ENCODE assay signal across 17 cellular contexts in genomic region chr1:154264454-154264853, GRCh38. TPM values are rescaled to one million over a fixed set of nuclear protein-coding genes. Genes with fewer than 3 reads are reported as not detected.
DNase-seq lines count a peak whose midpoint lies in the region; ATAC-seq and TF ChIP-seq lines count a peak whose summit lies in the region.
"Had no signal": no experiment of that assay in that cellular context is flagged by ENCODE, and none has a peak within 500 bp of the region (broad histone marks: within the 10 kb centered on the region; RNA-seq: fewer than 3 reads in every experiment).

No MANE protein-coding gene starts in this region.

- no peak overlapping the region for H3K4me2 ChIP-seq in osteoblast (ENCODE audit: insufficient read depth, low read length)

- H3K4me3 Mint-ChIP-seq in activated T-cell treated with anti-CD3 and anti-CD28 coated beads, Interleukin-2, amount 50 U/mL, for 72 hours = peak overlapping the region in 1 of 2 donors; percentile 58
- H3K4me3 Mint-ChIP-seq in activated T-cell treated with anti-CD3 and anti-CD28 coated beads, Interleukin-2, amount 50 U/mL, for 4 hours = no peak overlapping the region
- H3K4me3 Mint-ChIP-seq in central memory CD8-positive, alpha-beta T cell = no peak overlapping the region

- H3K4me1 Mint-ChIP-seq in activated T-cell treated with anti-CD3 and anti-CD28 coated beads, Interleukin-2, amount 50 U/mL, for 72 hours (ENCODE audit: low read depth) = peaks cover 47% of the 10 kb centered on the region
- peaks cover 44% of the 10 kb centered on the region for H3K4me1 Mint-ChIP-seq in activated T-cell treated with anti-CD3 and anti-CD28 coated beads, Interleukin-2, amount 50 U/mL, for 4 hours (ENCODE audit: low read depth)
- H3K4me1 Mint-ChIP-seq in central memory CD8-positive, alpha-beta T cell = no peaks in the 10 kb centered on the region

- no peaks in the 10 kb centered on the region for H3K9me3 Mint-ChIP-seq in activated T-cell treated with anti-CD3 and anti-CD28 coated beads, Interleukin-2, amount 50 U/mL, for 72 hours
- H3K9me3 Mint-ChIP-seq in activated T-cell treated with anti-CD3 and anti-CD28 coated beads, Interleukin-2, amount 50 U/mL, for 4 hours = no peaks in the 10 kb centered on the region
- H3K9me3 Mint-ChIP-seq in central memory CD8-positive, alpha-beta T cell = no peaks in the 10 kb centered on the region

- TF ChIP-seq CTCF in osteoblast (IDR thresholded peaks at IDR 0.05; ENCODE audit: extremely low read depth, low read depth, low read length) = no peak

- ATAC-seq in activated T-cell treated with anti-CD3 and anti-CD28 coated beads, Interleukin-2, amount 50 U/mL, for 72 hours (replicated peaks in 1 of 2) = peak in 1 of 2 donors; percentile 33
- ATAC-seq in activated T-cell treated with anti-CD3 and anti-CD28 coated beads, Interleukin-2, amount 50 U/mL, for 4 hours = no peak
- ATAC-seq in central memory CD8-positive, alpha-beta T cell (replicated peaks; ENCODE audit: extremely low read depth, poor library complexity, severe bottlenecking) = no peak
- ATAC-seq in GM18517 (IDR thresholded peaks at IDR 0.05; ENCODE audit: unreplicated experiment) (no peak), GM21390 (IDR thresholded peaks at IDR 0.05; ENCODE audit: unreplicated experiment) (no peak)
- ATAC-seq: sciatic nerve had no signal

- no peak for DNase-seq in activated T-cell treated with anti-CD3 and anti-CD28 coated beads, Interleukin-2, amount 50 U/mL, for 72 hours
- DNase-seq in activated T-cell treated with anti-CD3 and anti-CD28 coated beads, Interleukin-2, amount 50 U/mL, for 4 hours = no peak
- DNase-seq in RKO (ENCODE audit: low spot score) (peak; percentile 25), osteoblast (ENCODE audit: insufficient read length, low spot score, missing footprints) (no peak), CD1c-positive myeloid dendritic cell (ENCODE audit: extremely low spot score) (no peak)
- DNase-seq in central memory CD8-positive, alpha-beta T cell (ENCODE audit: low spot score in 2 of 2) = no peak
- DNase-seq: central memory CD4-positive, alpha-beta T cell; COR-L47; kidney glomerular epithelial cell; NCI-H2227 treated with DMSO at 0.1 percent for 48 hours; ovary; substantia nigra had no signal

- no peak overlapping the region for H3K4me3 ChIP-seq in osteoblast (ENCODE audit: insufficient read depth, low read length)
- H3K4me3 ChIP-seq: ovary had no signal

- no peaks in the 10 kb centered on the region for H3K4me1 ChIP-seq in osteoblast (ENCODE audit: insufficient read depth, low read length)

- H3K79me2 ChIP-seq in osteoblast (ENCODE audit: insufficient read depth, low read length) = peaks cover 44% of the 10 kb centered on the region

- H3K9me3 ChIP-seq in osteoblast (ENCODE audit: low read depth, low read length) = no peaks in the 10 kb centered on the region
- H3K9me3 ChIP-seq: ovary had no signal

- no peak overlapping the region for H2AFZ ChIP-seq in osteoblast (ENCODE audit: low read length)

- H3K27ac Mint-ChIP-seq in activated T-cell treated with anti-CD3 and anti-CD28 coated beads, Interleukin-2, amount 50 U/mL, for 72 hours = peak overlapping the region; percentile 96
- H3K27ac Mint-ChIP-seq in central memory CD8-positive, alpha-beta T cell (ENCODE audit: low read depth) = peak overlapping the region; percentile 21

- no peaks in the 10 kb centered on the region for H3K27me3 Mint-ChIP-seq in activated T-cell treated with anti-CD3 and anti-CD28 coated beads, Interleukin-2, amount 50 U/mL, for 72 hours (ENCODE audit: low read depth)
- no peaks in the 10 kb centered on the region for H3K27me3 Mint-ChIP-seq in activated T-cell treated with anti-CD3 and anti-CD28 coated beads, Interleukin-2, amount 50 U/mL, for 4 hours (ENCODE audit: low read depth)
- no peaks in the 10 kb centered on the region for H3K27me3 Mint-ChIP-seq in central memory CD8-positive, alpha-beta T cell

- peaks cover 23% of the 10 kb centered on the region for H4K20me1 ChIP-seq in osteoblast (ENCODE audit: insufficient read depth, low read length)

- H3K27me3 ChIP-seq in osteoblast (ENCODE audit: insufficient read depth, low read length) = no peaks in the 10 kb centered on the region
- H3K27me3 ChIP-seq: ovary had no signal

- peaks cover 10 to 22% of the 10 kb centered on the region in 2 donors for H3K36me3 Mint-ChIP-seq in activated T-cell treated with anti-CD3 and anti-CD28 coated beads, Interleukin-2, amount 50 U/mL, for 72 hours (ENCODE audit: insufficient read depth in 2 of 2)
- peaks cover 54% of the 10 kb centered on the region for H3K36me3 Mint-ChIP-seq in activated T-cell treated with anti-CD3 and anti-CD28 coated beads, Interleukin-2, amount 50 U/mL, for 4 hours (ENCODE audit: insufficient read depth)
- H3K36me3 Mint-ChIP-seq in central memory CD8-positive, alpha-beta T cell (ENCODE audit: insufficient read depth) = peaks cover 55% of the 10 kb centered on the region

- H3K36me3 ChIP-seq in osteoblast (ENCODE audit: insufficient read depth, low read length) = peaks cover 91% of the 10 kb centered on the region
- H3K36me3 ChIP-seq: ovary had no signal

- H3K27ac ChIP-seq in osteoblast (ENCODE audit: low read depth, low read length) = peak overlapping the region; percentile 6
- H3K27ac ChIP-seq: ovary, VCaP had no signal

RNA-seq across cellular contexts. Expression of gene HAX1, which starts 8.0 kb away (rescaled TPM):
- 100 to 1,000 TPM; 306 to 310 TPM for total RNA-seq in activated T-cell treated with anti-CD3 and anti-CD28 coated beads, Interleukin-2, amount 50 U/mL, for 72 hours
- total RNA-seq in activated T-cell treated with anti-CD3 and anti-CD28 coated beads, Interleukin-2, amount 50 U/mL, for 4 hours = 100 to 1,000 TPM; 131 to 178 (median 157) TPM
- 149 and 152 TPM in 2 replicates for total RNA-seq in osteoblast

RNA-seq across cellular contexts. Expression of gene UBAP2L, which starts 43.7 kb away (rescaled TPM):
- 100 to 1,000 TPM; 166 to 171 TPM for total RNA-seq in activated T-cell treated with anti-CD3 and anti-CD28 coated beads, Interleukin-2, amount 50 U/mL, for 72 hours
- total RNA-seq in activated T-cell treated with anti-CD3 and anti-CD28 coated beads, Interleukin-2, amount 50 U/mL, for 4 hours = 100 to 1,000 TPM; 299 to 328 (median 318) TPM
- 88.3 and 98.1 TPM in 2 replicates for total RNA-seq in osteoblast

RNA-seq across cellular contexts. Expression of gene AQP10, which starts 56.4 kb away (rescaled TPM):
- total RNA-seq in activated T-cell treated with anti-CD3 and anti-CD28 coated beads, Interleukin-2, amount 50 U/mL, for 72 hours = not detected
- not detected for total RNA-seq in activated T-cell treated with anti-CD3 and anti-CD28 coated beads, Interleukin-2, amount 50 U/mL, for 4 hours
- not detected in 2 replicates for total RNA-seq in osteoblast
- total RNA-seq: sciatic nerve had no signal

RNA-seq across cellular contexts. Expression of gene CFAP141, which starts 58.3 kb away (rescaled TPM):
- not detected for total RNA-seq in activated T-cell treated with anti-CD3 and anti-CD28 coated beads, Interleukin-2, amount 50 U/mL, for 72 hours
- not detected for total RNA-seq in activated T-cell treated with anti-CD3 and anti-CD28 coated beads, Interleukin-2, amount 50 U/mL, for 4 hours
- not detected in 2 replicates for total RNA-seq in osteoblast
- total RNA-seq: mononuclear cell, sciatic nerve had no signal
